15 cellular contexts compared by ENCODE assay signal in the genomic region with DNA sequence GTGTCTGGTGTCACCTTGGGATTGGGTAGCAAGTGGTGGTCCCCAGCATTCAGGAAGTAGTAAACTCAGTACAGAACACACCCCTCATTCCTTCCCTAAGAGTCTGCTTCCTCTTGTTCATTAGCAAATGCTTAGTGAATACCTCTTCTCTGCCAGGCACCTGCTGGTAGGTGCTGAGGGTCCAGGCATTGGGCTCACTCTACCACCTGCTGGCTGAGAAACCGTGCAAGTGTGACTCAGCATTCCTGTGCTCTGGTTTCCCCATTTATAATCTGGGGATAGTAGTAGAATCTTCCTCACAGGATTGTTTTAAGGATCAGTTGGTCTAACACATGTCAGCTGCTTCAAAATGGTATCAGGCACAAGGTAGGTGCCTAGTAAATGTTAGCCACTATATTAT. TPM values are rescaled to one million over a fixed set of nuclear protein-coding genes. Genes with fewer than 3 reads are reported as not detected.
DNase-seq lines count a peak whose midpoint lies in the region; ATAC-seq and TF ChIP-seq lines count a peak whose summit lies in the region.
"Had no signal": no experiment of that assay in that cellular context is flagged by ENCODE, and none has a peak within 500 bp of the region (broad histone marks: within the 10 kb centered on the region; RNA-seq: fewer than 3 reads in every experiment).

No MANE protein-coding gene starts in this region.

- ATAC-seq in activated T-cell treated with anti-CD3 and anti-CD28 coated beads, Interleukin-2, amount 50 U/mL, for 72 hours (replicated peaks in 1 of 2): no peak
- no peak for ATAC-seq in activated T-helper 17 cell treated with anti-CD3 and anti-CD28 coated beads, Interleukin-2, amount 50 U/mL, for 72 hours (replicated peaks)
- no peak for ATAC-seq in left ventricle myocardium superior
- ATAC-seq: left cardiac atrium had no signal

- no peak overlapping the region for H3K27ac ChIP-seq in neural progenitor cell
- H3K27ac ChIP-seq: breast epithelium had no signal

- H2AFZ ChIP-seq in neural progenitor cell (replicated peaks): no peak overlapping the region

- peaks cover 42% of the 10 kb centered on the region for H3K4me1 Mint-ChIP-seq in activated T-cell treated with anti-CD3 and anti-CD28 coated beads, Interleukin-2, amount 50 U/mL, for 24 hours (ENCODE audit: low read depth)
- peaks cover 39% of the 10 kb centered on the region for H3K4me1 Mint-ChIP-seq in activated T-cell treated with anti-CD3 and anti-CD28 coated beads, Interleukin-2, amount 50 U/mL, for 72 hours (ENCODE audit: low read depth)
- peaks cover 41% of the 10 kb centered on the region for H3K4me1 Mint-ChIP-seq in activated T-helper 17 cell treated with anti-CD3 and anti-CD28 coated beads, Interleukin-2, amount 50 U/mL, for 72 hours
- peaks cover 49% of the 10 kb centered on the region for H3K4me1 Mint-ChIP-seq in neural progenitor cell

- intact Hi-C loops in left ventricle myocardium superior (cut with micrococcal nuclease): no loop called here

- no peaks in the 10 kb centered on the region for H3K36me3 ChIP-seq in neural progenitor cell
- H3K36me3 ChIP-seq: breast epithelium had no signal

- TF ChIP-seq CTCF in neural progenitor cell (IDR thresholded peaks at IDR 0.05): no peak

- peak; percentile 64; the same call in 1 of the 2 replicates for TF ChIP-seq EP300 in Ishikawa (IDR thresholded peaks at IDR 0.05; ENCODE audit: borderline replicate concordance)

- peak; percentile 10; the same call in 1 of the 2 replicates for TF ChIP-seq RAD21 in Ishikawa (IDR thresholded peaks at IDR 0.05; ENCODE audit: low read depth)

- peaks cover under 1% of the 10 kb centered on the region for H3K27me3 ChIP-seq in neural progenitor cell
- H3K27me3 ChIP-seq: breast epithelium had no signal

- H3K4me2 ChIP-seq in neural progenitor cell: peak overlapping the region; percentile 87

- no peak overlapping the region for H3K9ac ChIP-seq in neural progenitor cell

- no peaks in the 10 kb centered on the region for H3K27me3 Mint-ChIP-seq in activated T-cell treated with anti-CD3 and anti-CD28 coated beads, Interleukin-2, amount 50 U/mL, for 24 hours
- no peaks in the 10 kb centered on the region for H3K27me3 Mint-ChIP-seq in activated T-cell treated with anti-CD3 and anti-CD28 coated beads, Interleukin-2, amount 50 U/mL, for 72 hours (ENCODE audit: low read depth)
- H3K27me3 Mint-ChIP-seq in activated T-helper 17 cell treated with anti-CD3 and anti-CD28 coated beads, Interleukin-2, amount 50 U/mL, for 72 hours: no peaks in the 10 kb centered on the region
- H3K27me3 Mint-ChIP-seq in neural progenitor cell (ENCODE audit: insufficient read depth, low read depth): peaks cover 4% of the 10 kb centered on the region

- H3K9me3 ChIP-seq in neural progenitor cell (ENCODE audit: low read depth): no peaks in the 10 kb centered on the region
- H3K9me3 ChIP-seq: breast epithelium had no signal

- H3K4me1 ChIP-seq in neural progenitor cell: peaks cover 44% of the 10 kb centered on the region
- H3K4me1 ChIP-seq: breast epithelium had no signal

- H3K4me3 ChIP-seq in neural progenitor cell: no peak overlapping the region
- H3K4me3 ChIP-seq: breast epithelium had no signal

- peak overlapping the region; percentile 38 for H3K27ac Mint-ChIP-seq in activated T-cell treated with anti-CD3 and anti-CD28 coated beads, Interleukin-2, amount 50 U/mL, for 24 hours
- no peak overlapping the region for H3K27ac Mint-ChIP-seq in activated T-cell treated with anti-CD3 and anti-CD28 coated beads, Interleukin-2, amount 50 U/mL, for 72 hours
- peak overlapping the region; percentile 33 for H3K27ac Mint-ChIP-seq in activated T-helper 17 cell treated with anti-CD3 and anti-CD28 coated beads, Interleukin-2, amount 50 U/mL, for 72 hours
- H3K27ac Mint-ChIP-seq in neural progenitor cell: no peak overlapping the region
- H3K27ac Mint-ChIP-seq: activated naive CD8-positive, alpha-beta T cell treated with anti-CD3 and anti-CD28 coated beads, Interleukin-2, amount 10 ng/mL, durations not matched to agents 7 days and 5 days had no signal

- peaks cover 95% of the 10 kb centered on the region for H3K79me2 ChIP-seq in neural progenitor cell (ENCODE audit: low read depth)

- H3K4me3 Mint-ChIP-seq in activated T-cell treated with anti-CD3 and anti-CD28 coated beads, Interleukin-2, amount 50 U/mL, for 24 hours: no peak overlapping the region
- no peak overlapping the region for H3K4me3 Mint-ChIP-seq in activated T-cell treated with anti-CD3 and anti-CD28 coated beads, Interleukin-2, amount 50 U/mL, for 72 hours
- H3K4me3 Mint-ChIP-seq in activated T-helper 17 cell treated with anti-CD3 and anti-CD28 coated beads, Interleukin-2, amount 50 U/mL, for 72 hours: no peak overlapping the region
- no peak overlapping the region for H3K4me3 Mint-ChIP-seq in neural progenitor cell
- H3K4me3 Mint-ChIP-seq: activated naive CD8-positive, alpha-beta T cell treated with anti-CD3 and anti-CD28 coated beads, Interleukin-2, amount 10 ng/mL, durations not matched to agents 7 days and 5 days had no signal

- no peaks in the 10 kb centered on the region for H3K9me3 Mint-ChIP-seq in activated T-cell treated with anti-CD3 and anti-CD28 coated beads, Interleukin-2, amount 50 U/mL, for 24 hours
- H3K9me3 Mint-ChIP-seq in activated T-cell treated with anti-CD3 and anti-CD28 coated beads, Interleukin-2, amount 50 U/mL, for 72 hours: no peaks in the 10 kb centered on the region
- H3K9me3 Mint-ChIP-seq in activated T-helper 17 cell treated with anti-CD3 and anti-CD28 coated beads, Interleukin-2, amount 50 U/mL, for 72 hours: no peaks in the 10 kb centered on the region
- peaks cover 4% of the 10 kb centered on the region for H3K9me3 Mint-ChIP-seq in neural progenitor cell
- H3K9me3 Mint-ChIP-seq: activated naive CD8-positive, alpha-beta T cell treated with anti-CD3 and anti-CD28 coated beads, Interleukin-2, amount 10 ng/mL, durations not matched to agents 7 days and 5 days had no signal

- H4K20me1 ChIP-seq in neural progenitor cell (ENCODE audit: low read depth): peaks cover 91% of the 10 kb centered on the region

- no peak for DNase-seq in activated T-cell treated with anti-CD3 and anti-CD28 coated beads, Interleukin-2, amount 50 U/mL, for 24 hours
- DNase-seq in activated T-cell treated with anti-CD3 and anti-CD28 coated beads, Interleukin-2, amount 50 U/mL, for 72 hours: no peak
- DNase-seq in neural progenitor cell (ENCODE audit: low spot score) (no peak), NCI-H2196 treated with DMSO at 0.1 percent for 48 hours (lab: John Stamatoyannopoulos, UW; ENCODE audit: unreplicated experiment) (no peak), dermis blood vessel endothelial cell (no peak), left ventricle myocardium superior (no peak)
- DNase-seq: activated CD4-positive, alpha-beta T cell treated with anti-CD3 and anti-CD28 coated beads for 4 hours; activated naive CD8-positive, alpha-beta T cell treated with anti-CD3 and anti-CD28 coated beads, Interleukin-2, amount 10 ng/mL, durations not matched to agents 7 days and 5 days; left cardiac atrium; MV-4-11 had no signal

- H3K36me3 Mint-ChIP-seq in activated T-cell treated with anti-CD3 and anti-CD28 coated beads, Interleukin-2, amount 50 U/mL, for 24 hours (ENCODE audit: low read depth): no peaks in the 10 kb centered on the region
- H3K36me3 Mint-ChIP-seq in activated T-cell treated with anti-CD3 and anti-CD28 coated beads, Interleukin-2, amount 50 U/mL, for 72 hours (ENCODE audit: insufficient read depth in 2 of 2): peaks cover 0 to 3% of the 10 kb centered on the region in 2 donors
- H3K36me3 Mint-ChIP-seq in activated T-helper 17 cell treated with anti-CD3 and anti-CD28 coated beads, Interleukin-2, amount 50 U/mL, for 72 hours (ENCODE audit: low read depth): peaks cover 63% of the 10 kb centered on the region
- H3K36me3 Mint-ChIP-seq in neural progenitor cell: peaks cover 28% of the 10 kb centered on the region
- H3K36me3 Mint-ChIP-seq: activated naive CD8-positive, alpha-beta T cell treated with anti-CD3 and anti-CD28 coated beads, Interleukin-2, amount 10 ng/mL, durations not matched to agents 7 days and 5 days had no signal

- peaks cover 9% of the 10 kb centered on the region for H3F3A ChIP-seq in neural progenitor cell (ENCODE audit: low read depth)

TF ChIP-seq in Ishikawa, 13 proteins besides CTCF, POLR2A, EP300 and RAD21 (continues in another document):
- no peak for TF ChIP-seq FOXM1 (IDR thresholded peaks at IDR 0.05; ENCODE audit: borderline replicate concordance, low read depth)
- TF ChIP-seq, protein P1, sequence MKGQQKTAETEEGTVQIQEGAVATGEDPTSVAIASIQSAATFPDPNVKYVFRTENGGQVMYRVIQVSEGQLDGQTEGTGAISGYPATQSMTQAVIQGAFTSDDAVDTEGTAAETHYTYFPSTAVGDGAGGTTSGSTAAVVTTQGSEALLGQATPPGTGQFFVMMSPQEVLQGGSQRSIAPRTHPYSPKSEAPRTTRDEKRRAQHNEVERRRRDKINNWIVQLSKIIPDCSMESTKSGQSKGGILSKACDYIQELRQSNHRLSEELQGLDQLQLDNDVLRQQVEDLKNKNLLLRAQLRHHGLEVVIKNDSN (IDR thresholded peaks at IDR 0.05): no peak

RNA-seq across cellular contexts. Expression of a gene that starts 4.8 kb away (rescaled TPM):
- total RNA-seq in activated T-cell treated with anti-CD3 and anti-CD28 coated beads, Interleukin-2, amount 50 U/mL, for 72 hours: 10 to 100 TPM; 11.7 to 16.8 TPM
- 100 to 1,000 TPM in 1 of 2 donors, 1 to 10 TPM in 1; 2.7 to 111 TPM for total RNA-seq in activated T-helper 17 cell treated with anti-CD3 and anti-CD28 coated beads, Interleukin-2, amount 50 U/mL, for 72 hours
- total RNA-seq in neural progenitor cell (ENCODE audit: low replicate concordance) (32.2 and 53.7 TPM in 2 replicates), dermis blood vessel endothelial cell (1.8 and 3.7 TPM in 2 replicates), left ventricle myocardium superior (5.0 TPM)

RNA-seq across cellular contexts. Expression of a gene that starts 53.2 kb away (rescaled TPM):
- under 1 TPM; 0.34 to 0.95 TPM for total RNA-seq in activated T-cell treated with anti-CD3 and anti-CD28 coated beads, Interleukin-2, amount 50 U/mL, for 72 hours
- under 1 TPM; 0.06 to 0.42 TPM for total RNA-seq in activated T-helper 17 cell treated with anti-CD3 and anti-CD28 coated beads, Interleukin-2, amount 50 U/mL, for 72 hours
- total RNA-seq in neural progenitor cell (ENCODE audit: low replicate concordance) (0.09 and 0.30 TPM in 2 replicates), dermis blood vessel endothelial cell (not detected in 2 replicates), left ventricle myocardium superior (0.50 TPM)
- total RNA-seq: activated naive CD8-positive, alpha-beta T cell treated with anti-CD3 and anti-CD28 coated beads, Interleukin-2, amount 10 ng/mL, durations not matched to agents 7 days and 5 days; fibroblast of lung; HT1080 had no signal

RNA-seq across cellular contexts. Expression of a gene that starts 53.3 kb away (rescaled TPM):
- under 1 TPM; 0.46 to 0.65 TPM for total RNA-seq in activated T-cell treated with anti-CD3 and anti-CD28 coated beads, Interleukin-2, amount 50 U/mL, for 72 hours
- total RNA-seq in activated T-helper 17 cell treated with anti-CD3 and anti-CD28 coated beads, Interleukin-2, amount 50 U/mL, for 72 hours: under 1 TPM in 1 of 2 donors, not detected in 1; 0.58 TPM
- total RNA-seq in neural progenitor cell (ENCODE audit: low replicate concordance): not detected in 2 replicates
- not detected in 2 replicates for total RNA-seq in dermis blood vessel endothelial cell
- total RNA-seq in left ventricle myocardium superior: 0.59 TPM
- total RNA-seq: fibroblast of lung had no signal

Comparison
In these comparisons a context has a peak if more than half of its experiments do, and no peak if none do; other contexts are left out.
1. H3K27ac Mint-ChIP-seq: peak in activated T-cell treated with anti-CD3 and anti-CD28 coated beads, Interleukin-2, amount 50 U/mL, for 24 hours (single experiment) and activated T-helper 17 cell treated with anti-CD3 and anti-CD28 coated beads, Interleukin-2, amount 50 U/mL, for 72 hours (single experiment); none in activated T-cell treated with anti-CD3 and anti-CD28 coated beads, Interleukin-2, amount 50 U/mL, for 72 hours (single experiment) and neural progenitor cell (single experiment).